In the genomic region with DNA sequence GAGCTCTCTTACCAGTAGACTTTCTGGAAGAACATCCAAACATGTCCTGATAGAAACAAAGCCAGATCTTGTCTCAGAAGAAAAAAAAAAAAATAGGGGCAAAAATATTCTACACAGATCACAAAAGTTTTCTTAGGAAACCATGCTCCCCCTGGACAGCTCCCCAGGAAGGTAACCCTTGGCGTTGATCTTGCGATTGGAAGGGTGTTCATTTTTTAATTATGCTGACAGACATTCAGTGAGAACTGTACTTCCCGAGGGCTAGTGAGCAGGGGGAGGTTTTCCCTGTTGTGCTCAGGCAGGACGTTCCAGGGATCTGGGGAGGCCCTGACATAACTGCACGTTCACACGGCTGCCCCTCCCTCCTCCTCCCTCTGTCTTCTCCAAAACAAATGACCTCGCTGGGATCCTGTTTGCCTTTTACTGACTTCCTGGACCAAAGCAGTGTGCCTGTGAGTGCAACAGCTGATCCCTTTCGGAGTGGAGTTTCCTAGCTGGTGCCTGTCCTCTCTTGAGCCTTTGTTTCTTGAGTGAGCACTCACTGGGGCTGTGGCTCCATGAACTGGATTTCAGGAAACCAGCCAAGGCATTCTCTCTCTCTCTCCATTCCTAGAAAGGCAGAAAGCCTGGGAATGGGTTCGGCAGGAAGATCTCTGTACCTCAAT, we compare ENCODE assay signal across 10 cellular contexts. TPM values are rescaled to one million over a fixed set of nuclear protein-coding genes. Genes with fewer than 3 reads are reported as not detected.
DNase-seq lines count a peak whose midpoint lies in the region; ATAC-seq and TF ChIP-seq lines count a peak whose summit lies in the region.
"Had no signal": no experiment of that assay in that cellular context is flagged by ENCODE, and none has a peak within 500 bp of the region (broad histone marks: within the 10 kb centered on the region; RNA-seq: fewer than 3 reads in every experiment).

No MANE protein-coding gene starts in this region.

- H3K36me3 ChIP-seq in liver (ENCODE audit: control insufficient read depth in 4 of 4, insufficient read depth in 3 of 4, low read depth in 1 of 4, low read length in 3 of 4) (no peaks in the 10 kb centered on the region), gastrocnemius medialis (no peaks in the 10 kb centered on the region)

- peak; percentile 62 to 80 for ATAC-seq in gastrocnemius medialis
- ATAC-seq in activated CD4-positive, CD25-positive, alpha-beta regulatory T cell treated with anti-CD3 and anti-CD28 coated beads, Interleukin-2, amount 50 U/mL, for 24 hours, result no peak
- no peak for ATAC-seq in GM18873 (IDR thresholded peaks at IDR 0.05; ENCODE audit: low FRiP score, unreplicated experiment)
- ATAC-seq: activated T-helper 17 cell treated with anti-CD3 and anti-CD28 coated beads, Interleukin-2, amount 50 U/mL, for 72 hours had no signal

- H3K9me3 ChIP-seq in liver (ENCODE audit: control insufficient read depth in 4 of 4, low read length in 3 of 4) (no peaks in the 10 kb centered on the region), gastrocnemius medialis (no peaks in the 10 kb centered on the region)

- no peak overlapping the region for H3K9ac ChIP-seq in liver (ENCODE audit: low read depth in 1 of 2, low read length in 2 of 2)

- in situ Hi-C loops in gastrocnemius medialis (cut with MboI; ENCODE audit: low sequenced_read_pairs in 4 of 4), result loop anchor here in 2 of 4 donors (25.0 kb wide), 3 partner anchors 1116 to 1716 kb away; a partner anchor contains a TSS

- 54% methylated on average over 9 of the region's 9 CpGs for WGBS in liver

- peak; percentile 5 for DNase-seq in HT1080 (ENCODE audit: low read depth)
- DNase-seq in dermis microvascular lymphatic vessel endothelial cell (ENCODE audit: low read depth in 2 of 2), result peak; percentile 65 to 91
- no peak for DNase-seq in gastrocnemius medialis
- DNase-seq in activated CD4-positive, alpha-beta T cell treated with anti-CD3 and anti-CD28 coated beads, Interleukin-2, amount 50 U/mL, for 4 hours, result no peak
- no peak for DNase-seq in NCI-H1930 (lab: John Stamatoyannopoulos, UW)
- DNase-seq: NCI-H2227 treated with DMSO at 0.1 percent for 48 hours had no signal

- H3K4me1 ChIP-seq in liver (ENCODE audit: control insufficient read depth in 4 of 4, insufficient read depth in 4 of 4, low read length in 3 of 4) (no peaks in the 10 kb centered on the region), gastrocnemius medialis (no peaks in the 10 kb centered on the region)

- intact Hi-C loops in gastrocnemius medialis (cut with DNase I; ENCODE audit: low total_unique reads), result no loop called here

- peak in 1 of 2 donors; percentile 37 for TF ChIP-seq RAD21 in liver (IDR thresholded peaks at IDR 0.05)

- H3K27ac ChIP-seq in liver (ENCODE audit: low read depth in 1 of 2, low read length in 2 of 2) (peak overlapping the region in 1 of 2 donors; percentile 42), gastrocnemius medialis (peak overlapping the region in 3 of 4 donors; percentile 41 to 69 (median 53))

- H3K27me3 ChIP-seq in liver (ENCODE audit: control insufficient read depth in 4 of 4, insufficient read depth in 4 of 4, low read length in 3 of 4), result no peaks in the 10 kb centered on the region
- no peaks in the 10 kb centered on the region for H3K27me3 ChIP-seq in gastrocnemius medialis

- H3K4me3 ChIP-seq in liver (ENCODE audit: low read depth in 1 of 3, low read length in 3 of 3), result no peak overlapping the region
- no peak overlapping the region for H3K4me3 ChIP-seq in gastrocnemius medialis

- no peak for TF ChIP-seq CTCF in liver (IDR thresholded peaks at IDR 0.05; ENCODE audit: low read depth, low read length, missing input control)
- no peak for TF ChIP-seq CTCF in gastrocnemius medialis (IDR thresholded peaks at IDR 0.05 in 4 of 5, conservative IDR thresholded peaks at IDR 0.05 in 1 of 5)

- TF ChIP-seq POLR2A in gastrocnemius medialis (IDR thresholded peaks at IDR 0.05), result no peak

TF ChIP-seq in liver, 16 proteins besides CTCF, POLR2A, EP300 and RAD21:
- TF ChIP-seq NR2F2 (IDR thresholded peaks at IDR 0.05) (peak; percentile 23), SP1 (IDR thresholded peaks at IDR 0.05) (peak; percentile 25)
- TF ChIP-seq, protein P1, sequence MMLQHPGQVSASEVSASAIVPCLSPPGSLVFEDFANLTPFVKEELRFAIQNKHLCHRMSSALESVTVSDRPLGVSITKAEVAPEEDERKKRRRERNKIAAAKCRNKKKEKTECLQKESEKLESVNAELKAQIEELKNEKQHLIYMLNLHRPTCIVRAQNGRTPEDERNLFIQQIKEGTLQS (IDR thresholded peaks at IDR 0.05), result no peak
TF ChIP-seq in liver: peak in this region for 2.

RNA-seq across cellular contexts. Expression of a gene that starts 46.7 kb away (rescaled TPM):
- 0.08 TPM in 1 of 2 replicates, not detected in the other for total RNA-seq in HT1080 (2014; rRNA removed; shearing (Covaris generic))
- polyA plus RNA-seq in HT1080 (2015; cell fraction: cytosol; rRNA removed), result 0.02 and 0.06 TPM in 2 replicates
- polyA plus RNA-seq in HT1080 (2015; cell fraction: nucleus; rRNA removed), result 0.06 and 0.17 TPM in 2 replicates
- total RNA-seq in dermis microvascular lymphatic vessel endothelial cell, result 218 and 247 TPM in 2 replicates
- 10 to 100 TPM in 1 of 2 donors, 1 to 10 TPM in 1; 3.6 to 31.6 TPM for total RNA-seq in liver
- polyA plus RNA-seq in liver, result 1 to 10 TPM; 5.1 to 6.6 TPM
- 1 to 10 TPM; 4.3 to 7.1 (median 5.4) TPM for total RNA-seq in gastrocnemius medialis

Comparison
In these comparisons a context has a peak if more than half of its experiments do, and no peak if none do; other contexts are left out.
1. DNase-seq: peak in HT1080 (single experiment) and dermis microvascular lymphatic vessel endothelial cell (2 of 2); none in gastrocnemius medialis (0 of 2), activated CD4-positive, alpha-beta T cell treated with anti-CD3 and anti-CD28 coated beads, Interleukin-2, amount 50 U/mL, for 4 hours (0 of 2) and NCI-H1930 (0 of 2).
2. ATAC-seq: peak in gastrocnemius medialis (2 of 2); none in activated CD4-positive, CD25-positive, alpha-beta regulatory T cell treated with anti-CD3 and anti-CD28 coated beads, Interleukin-2, amount 50 U/mL, for 24 hours (0 of 2) and GM18873 (single experiment).